13 cellular contexts compared by ENCODE assay signal in genomic region chr2:240996834-240997140, GRCh38. TPM values are rescaled to one million over a fixed set of nuclear protein-coding genes. Genes with fewer than 3 reads are reported as not detected.
DNase-seq lines count a peak whose midpoint lies in the region; ATAC-seq and TF ChIP-seq lines count a peak whose summit lies in the region.
"Had no signal": no experiment of that assay in that cellular context is flagged by ENCODE, and none has a peak within 500 bp of the region (broad histone marks: within the 10 kb centered on the region; RNA-seq: fewer than 3 reads in every experiment).

No MANE protein-coding gene starts in this region.

- peaks cover 43% of the 10 kb centered on the region for H3K4me1 Mint-ChIP-seq in stimulated activated naive CD8-positive, alpha-beta T cell treated with anti-CD3 and anti-CD28 coated beads, Interleukin-15, amount 100 ng/mL, for 72 hours
- H3K4me1 Mint-ChIP-seq: WTC11 had no signal

- H3K79me2 ChIP-seq in PC-9 (ENCODE audit: low read depth) = no peaks in the 10 kb centered on the region

- H3K9me2 ChIP-seq in PC-9 (ENCODE audit: insufficient read depth) = no peaks in the 10 kb centered on the region

- no TSS peak for BruUV-seq in PC-9 (replicated peaks; lab: Mats Ljungman, UMichigan)

- peaks cover 0 to 21% (median 16%) of the 10 kb centered on the region in 4 donors for H3K4me1 ChIP-seq in sigmoid colon
- H3K4me1 ChIP-seq in PC-9 (replicated peaks; ENCODE audit: insufficient read depth) = peaks cover 11% of the 10 kb centered on the region

- H2AFZ ChIP-seq in PC-9 = no peak overlapping the region

- H3K9me3 Mint-ChIP-seq in stimulated activated naive CD8-positive, alpha-beta T cell treated with anti-CD3 and anti-CD28 coated beads, Interleukin-15, amount 100 ng/mL, for 72 hours = no peaks in the 10 kb centered on the region
- H3K9me3 Mint-ChIP-seq: WTC11 had no signal

- H3K36me3 ChIP-seq in sigmoid colon (no peaks in the 10 kb centered on the region), PC-9 (ENCODE audit: low read depth) (no peaks in the 10 kb centered on the region)
- H3K36me3 ChIP-seq: pancreas had no signal

- no peaks in the 10 kb centered on the region for H3K9me3 ChIP-seq in sigmoid colon
- no peaks in the 10 kb centered on the region for H3K9me3 ChIP-seq in PC-9 (ENCODE audit: insufficient read depth, low read depth)
- H3K9me3 ChIP-seq: pancreas had no signal

- CTCF ChIA-PET in PC-9 (lab: Charles Lee) = no interaction called here

- peaks cover 5% of the 10 kb centered on the region; the same call in 1 of the 2 replicates for H3F3A ChIP-seq in PC-9 (ENCODE audit: insufficient read depth, low read depth)

- no peak overlapping the region for H3K4me3 ChIP-seq in sigmoid colon
- no peak overlapping the region for H3K4me3 ChIP-seq in PC-9

- peak; percentile 2 for DNase-seq in stimulated activated naive CD8-positive, alpha-beta T cell treated with anti-CD3 and anti-CD28 coated beads, Interleukin-15, Interleukin-2, amounts not matched to agents 100 U/mL and 50 U/mL, for 24 hours
- no peak for DNase-seq in stimulated activated naive CD8-positive, alpha-beta T cell treated with anti-CD3 and anti-CD28 coated beads, Interleukin-15, amount 100 ng/mL, for 72 hours
- DNase-seq in sigmoid colon (peak; percentile 58), PC-9 (no peak)
- DNase-seq: NCI-H2029 treated with DMSO at 0.1 percent for 48 hours, NCI-H526 treated with DMSO at 0.1 percent for 48 hours, PC-3 had no signal

- 86 to 92% methylated on average over 13 of the region's 13 CpGs for WGBS in sigmoid colon, 2 donors

- H3K4me3 Mint-ChIP-seq in stimulated activated naive CD8-positive, alpha-beta T cell treated with anti-CD3 and anti-CD28 coated beads, Interleukin-15, amount 100 ng/mL, for 72 hours = no peak overlapping the region

- H3K27me3 ChIP-seq in layer of hippocampus (ENCODE audit: control insufficient read depth, insufficient read depth, low read length) (peaks cover 3% of the 10 kb centered on the region), sigmoid colon (no peaks in the 10 kb centered on the region), PC-9 (ENCODE audit: insufficient read depth, low read depth) (peaks cover 19% of the 10 kb centered on the region)
- H3K27me3 ChIP-seq: pancreas had no signal

- intact Hi-C loops in sigmoid colon (cut with DNase I) = no loop called here
- intact Hi-C loops in PC-9 (cut with micrococcal nuclease; ENCODE audit: unreplicated experiment) = loop anchor here (5.0 kb wide), 1 partner anchor 66 kb away; no protein-coding TSS in a partner anchor

- POLR2A ChIA-PET in PC-9 (lab: Charles Lee; ENCODE audit: unreplicated experiment) = no interaction called here

- no peak for TF ChIP-seq POLR2A in sigmoid colon (IDR thresholded peaks at IDR 0.05)

- H3K27me3 Mint-ChIP-seq in stimulated activated naive CD8-positive, alpha-beta T cell treated with anti-CD3 and anti-CD28 coated beads, Interleukin-15, amount 100 ng/mL, for 72 hours = peaks cover 9% of the 10 kb centered on the region

- H4K20me1 ChIP-seq in PC-9 (ENCODE audit: insufficient read depth) = no peaks in the 10 kb centered on the region

- TF ChIP-seq EP300 in sigmoid colon (IDR thresholded peaks at IDR 0.05) = no peak

- no peak for TF ChIP-seq CTCF in sigmoid colon (IDR thresholded peaks at IDR 0.05)
- no peak for TF ChIP-seq CTCF in PC-9 (conservative IDR thresholded peaks at IDR 0.05)

- H3K27ac Mint-ChIP-seq in stimulated activated naive CD8-positive, alpha-beta T cell treated with anti-CD3 and anti-CD28 coated beads, Interleukin-15, amount 100 ng/mL, for 72 hours = no peak overlapping the region
- H3K27ac Mint-ChIP-seq: WTC11 had no signal

- no peak overlapping the region for H3K4me2 ChIP-seq in PC-9

- peak overlapping the region; percentile 30 for H3K27ac ChIP-seq in layer of hippocampus (ENCODE audit: low read depth, low read length)
- H3K27ac ChIP-seq in sigmoid colon = peak overlapping the region in 1 of 4 donors; percentile 14
- no peak overlapping the region for H3K27ac ChIP-seq in PC-9

- no peak for ATAC-seq in stimulated activated naive CD8-positive, alpha-beta T cell treated with anti-CD3 and anti-CD28 coated beads, Interleukin-15, Interleukin-2, amounts not matched to agents 100 U/mL and 50 U/mL, for 24 hours
- no peak for ATAC-seq in stimulated activated naive CD8-positive, alpha-beta T cell treated with anti-CD3 and anti-CD28 coated beads, Interleukin-15, amount 100 ng/mL, for 72 hours
- ATAC-seq in HG03139 (IDR thresholded peaks at IDR 0.05; ENCODE audit: unreplicated experiment) (no peak), GM18873 (IDR thresholded peaks at IDR 0.05; ENCODE audit: low FRiP score, unreplicated experiment) (no peak), GM18858 (IDR thresholded peaks at IDR 0.05; ENCODE audit: unreplicated experiment) (no peak)
- ATAC-seq: pancreas, PC-3, WTC11 had no signal

RNA-seq across cellular contexts. Expression of gene SNED1, which starts 1.6 kb away (rescaled TPM):
- total RNA-seq in sigmoid colon (10 to 100 TPM in 3 of 4 donors, 1 to 10 TPM in 1; 8.3 to 37.1 (median 17.0) TPM), PC-9 (2021) (2.8 and 9.6 TPM in 2 replicates)
- polyA plus RNA-seq in sigmoid colon = 1 to 10 TPM in 2 of 3 donors, under 1 TPM in 1; 0.69 to 6.3 (median 3.0) TPM

Comparison
In these comparisons a context has a peak if more than half of its experiments do, and no peak if none do; other contexts are left out.
1. DNase-seq: peak in stimulated activated naive CD8-positive, alpha-beta T cell treated with anti-CD3 and anti-CD28 coated beads, Interleukin-15, Interleukin-2, amounts not matched to agents 100 U/mL and 50 U/mL, for 24 hours (single experiment) and sigmoid colon (single experiment); none in stimulated activated naive CD8-positive, alpha-beta T cell treated with anti-CD3 and anti-CD28 coated beads, Interleukin-15, amount 100 ng/mL, for 72 hours (0 of 2) and PC-9 (0 of 2).